Comparison of ENCODE assay signal across 18 cellular contexts in genomic region chr10:103727546-103727963, GRCh38.
DNase-seq lines count a peak whose midpoint lies in the region; TF ChIP-seq lines count a peak whose summit lies in the region.
"Had no signal": no experiment of that assay in that cellular context is flagged by ENCODE, and none has a peak within 500 bp of the region (broad histone marks: within the 10 kb centered on the region; RNA-seq: fewer than 3 reads in every experiment).

No MANE protein-coding gene starts in this region.

- H3K27ac ChIP-seq in mesenchymal stem cell (ENCODE audit: low read length, poor library complexity, severe bottlenecking) = no peak overlapping the region
- H3K27ac ChIP-seq in testis = no peak overlapping the region
- no peak overlapping the region for H3K27ac ChIP-seq in A673 (ENCODE audit: low read depth, low read length, poor library complexity, severe bottlenecking)
- H3K27ac ChIP-seq: neutrophil had no signal

- peaks cover 0 to 9% of the 10 kb centered on the region in 2 experiments for H3K27me3 ChIP-seq in mesenchymal stem cell (ENCODE audit: control insufficient read depth in 1 of 2, insufficient read depth in 1 of 2, low read length in 2 of 2)
- H3K27me3 ChIP-seq in testis = no peaks in the 10 kb centered on the region
- H3K27me3 ChIP-seq in A673 (replicated peaks; ENCODE audit: insufficient read depth, low read depth, low read length, poor library complexity) = no peaks in the 10 kb centered on the region
- H3K27me3 ChIP-seq: esophagus muscularis mucosa, neutrophil had no signal

- peak overlapping the region; percentile 12 for H4K91ac ChIP-seq in mesenchymal stem cell (ENCODE audit: low read length)

- TF ChIP-seq POLR2A in testis (IDR thresholded peaks at IDR 0.05) = no peak

- peak overlapping the region; percentile 25 for H3K9ac ChIP-seq in mesenchymal stem cell (ENCODE audit: low read length)

- H3K4ac ChIP-seq in mesenchymal stem cell (ENCODE audit: low read depth in 1 of 2, low read length in 2 of 2) = no peak overlapping the region

- H2BK12ac ChIP-seq in mesenchymal stem cell (ENCODE audit: low read length in 2 of 2) = no peak overlapping the region

- no peak overlapping the region for H4K8ac ChIP-seq in mesenchymal stem cell (ENCODE audit: low read length)

- H3K4me1 ChIP-seq in mesenchymal stem cell (ENCODE audit: control insufficient read depth, insufficient read depth, low read depth, low read length) = peaks cover 6% of the 10 kb centered on the region
- no peaks in the 10 kb centered on the region for H3K4me1 ChIP-seq in testis
- H3K4me1 ChIP-seq in A673 (ENCODE audit: insufficient read depth, low read length, poor library complexity, severe bottlenecking) = no peaks in the 10 kb centered on the region

- H2BK15ac ChIP-seq in mesenchymal stem cell (ENCODE audit: low read depth, poor library complexity, severe bottlenecking) = no peak overlapping the region

- TF ChIP-seq CTCF in testis (IDR thresholded peaks at IDR 0.05) (no peak), A673 (conservative IDR thresholded peaks at IDR 0.05; ENCODE audit: low read depth, low read length) (no peak)

- POLR2A ChIA-PET in A673 (lab: Charles Lee; ENCODE audit: low non-redundant PET) = no interaction called here

- no peak overlapping the region for H3K14ac ChIP-seq in mesenchymal stem cell (ENCODE audit: low read length in 2 of 2)

- H3K18ac ChIP-seq in mesenchymal stem cell (ENCODE audit: low read depth in 1 of 2, low read length in 2 of 2) = no peak overlapping the region

- peaks cover 2 to 26% of the 10 kb centered on the region in 2 experiments for H3K36me3 ChIP-seq in mesenchymal stem cell (ENCODE audit: control insufficient read depth in 1 of 2, insufficient read depth in 2 of 2, low read depth in 1 of 2, low read length in 2 of 2)
- no peaks in the 10 kb centered on the region for H3K36me3 ChIP-seq in testis (ENCODE audit: low read depth, missing control alignments)
- H3K36me3 ChIP-seq in A673 (ENCODE audit: insufficient read depth, low read length, poor library complexity, severe bottlenecking) = peaks cover 12% of the 10 kb centered on the region
- H3K36me3 ChIP-seq: neutrophil had no signal

- no peaks in the 10 kb centered on the region for H3K9me3 ChIP-seq in mesenchymal stem cell (ENCODE audit: control insufficient read depth, low read length)
- H3K9me3 ChIP-seq in testis = no peaks in the 10 kb centered on the region
- H3K9me3 ChIP-seq in A673 (ENCODE audit: low read depth, low read length, poor library complexity, severe bottlenecking) = no peaks in the 10 kb centered on the region
- H3K9me3 ChIP-seq: esophagus muscularis mucosa, neutrophil had no signal

- intact Hi-C loops in testis (cut with DNase I; ENCODE audit: low total_unique reads) = no loop called here
- intact Hi-C loops in A673 (cut with micrococcal nuclease; ENCODE audit: unreplicated experiment) = no loop called here

- H3K4me3 ChIP-seq in mesenchymal stem cell (ENCODE audit: insufficient read depth in 1 of 2, low read depth in 1 of 2, low read length in 2 of 2) (no peak overlapping the region), testis (no peak overlapping the region), A673 (ENCODE audit: low read depth, low read length, poor library complexity, severe bottlenecking) (no peak overlapping the region)
- H3K4me3 ChIP-seq: esophagus muscularis mucosa, smooth muscle cell had no signal

- H2BK120ac ChIP-seq in mesenchymal stem cell (ENCODE audit: low read depth, low read length) = no peak overlapping the region

- WGBS in mesenchymal stem cell = 93% methylated on average over 14 of the region's 14 CpGs
- 38 to 92% methylated on average over 2 to 14 of the region's 14 CpGs for WGBS in testis, 2 donors

- CTCF ChIA-PET in A673 (lab: Charles Lee) = no interaction called here

- H2AK5ac ChIP-seq in mesenchymal stem cell (ENCODE audit: low read length, severe bottlenecking) = no peak overlapping the region

- no peaks in the 10 kb centered on the region for H3K79me1 ChIP-seq in mesenchymal stem cell (replicated peaks; ENCODE audit: low read length, poor library complexity, severe bottlenecking)

- BruUV-seq in A673 (replicated peaks; lab: Mats Ljungman, UMichigan) = no TSS peak

- H3K4me2 ChIP-seq in mesenchymal stem cell (ENCODE audit: low read length, poor library complexity, severe bottlenecking) = no peak overlapping the region
- H3K4me2 ChIP-seq: smooth muscle cell had no signal

- H2AFZ ChIP-seq in mesenchymal stem cell (ENCODE audit: low read depth, low read length) = no peak overlapping the region

- no peak overlapping the region for H2BK5ac ChIP-seq in mesenchymal stem cell (ENCODE audit: low read depth, low read length, poor library complexity, severe bottlenecking)

- DNase-seq in amygdala (lab: John Stamatoyannopoulos, UW) = peak in 52 of 56 donors; percentile 6 to 85 (median 60)
- peak; percentile 99 for DNase-seq in foreskin melanocyte
- no peak for DNase-seq in mesenchymal stem cell
- peak; percentile 46 for DNase-seq in testis
- no peak for DNase-seq in NCI-H345 treated with DMSO at 0.1 percent for 48 hours (lab: John Stamatoyannopoulos, UW; ENCODE audit: unreplicated experiment)
- DNase-seq in NCI-H1417 (lab: John Stamatoyannopoulos, UW) = no peak
- DNase-seq in A673 (ENCODE audit: low spot score) = no peak
- DNase-seq: activated CD4-positive, alpha-beta T cell treated with anti-CD3 and anti-CD28 coated beads, Interleukin-2, amount 50 U/mL, for 48 hours; activated naive CD8-positive, alpha-beta T cell treated with anti-CD3 and anti-CD28 coated beads, Interleukin-2, amount 50 U/mL, for 24 hours; activated T-cell treated with anti-CD3 and anti-CD28 coated beads, Interleukin-2, amount 50 U/mL, for 4 hours; CD8-positive, alpha-beta T cell; KBM-7; NCI-H1105; NCI-H345; stimulated activated naive CD8-positive, alpha-beta T cell treated with anti-CD3 and anti-CD28 coated beads, Interleukin-15, Interleukin-2, amounts not matched to agents 100 U/mL and 50 U/mL, for 24 hours had no signal

- peak overlapping the region in 1 of 2 experiments; percentile 5 for H3K23ac ChIP-seq in mesenchymal stem cell (ENCODE audit: low read length in 2 of 2)

Comparison
In these comparisons a context has a peak if more than half of its experiments do, and no peak if none do; other contexts are left out.
1. DNase-seq: peak in amygdala (52 of 56), foreskin melanocyte (single experiment) and testis (single experiment); none in mesenchymal stem cell (single experiment), NCI-H345 treated with DMSO at 0.1 percent for 48 hours (single experiment), NCI-H1417 (0 of 3) and A673 (single experiment).